In genomic region chr6:134132494-134133141, GRCh38 we compare ENCODE assay signal across 36 cellular contexts.
A peak's percentile ranks its signal among the peaks of the same experiment; 100 is the strongest.
DNase-seq lines count a peak whose midpoint lies in the region; ATAC-seq, FAIRE-seq and TF ChIP-seq lines count a peak whose summit lies in the region.
"Had no signal": no experiment of that assay in that cellular context is flagged by ENCODE, and none has a peak within 500 bp of the region (broad histone marks: within the 10 kb centered on the region; RNA-seq: fewer than 3 reads in every experiment).

No MANE protein-coding gene starts in this region.

- H2AFZ ChIP-seq in mammary epithelial cell (ENCODE audit: low read depth, low read length), result no peak overlapping the region
- H2AFZ ChIP-seq: hepatocyte, neural progenitor cell had no signal

- H3K36me3 ChIP-seq in mammary epithelial cell (ENCODE audit: insufficient read depth, low read length) (no peaks in the 10 kb centered on the region), ascending aorta (no peaks in the 10 kb centered on the region)
- no peaks in the 10 kb centered on the region for H3K36me3 ChIP-seq in CD8-positive, alpha-beta T cell (ENCODE audit: insufficient read depth, low read length)
- H3K36me3 ChIP-seq: esophagus muscularis mucosa, gastroesophageal sphincter, neural progenitor cell, stomach, uterus had no signal

- H3K4me1 ChIP-seq in mammary epithelial cell (ENCODE audit: insufficient read depth, low read length) (no peaks in the 10 kb centered on the region), ascending aorta (no peaks in the 10 kb centered on the region)
- H3K4me1 ChIP-seq in CD8-positive, alpha-beta T cell (ENCODE audit: insufficient read depth, low read length), result no peaks in the 10 kb centered on the region
- H3K4me1 ChIP-seq: gastroesophageal sphincter, neural progenitor cell, stomach, uterus had no signal

- no peak overlapping the region for H3K4me2 ChIP-seq in mammary epithelial cell (ENCODE audit: insufficient read depth, low read depth, low read length)
- H3K4me2 ChIP-seq: hepatocyte, neural progenitor cell had no signal

- no peak overlapping the region for H3K4me3 ChIP-seq in mammary epithelial cell (replicated peaks in 1 of 3; ENCODE audit: insufficient read depth in 1 of 3, low read depth in 2 of 3, low read length in 3 of 3)
- no peak overlapping the region for H3K4me3 ChIP-seq in fibroblast of pulmonary artery (replicated peaks; ENCODE audit: low read depth, low read length)
- H3K4me3 ChIP-seq in CD8-positive, alpha-beta T cell (ENCODE audit: low read depth, low read length), result no peak overlapping the region
- H3K4me3 ChIP-seq in ascending aorta, result no peak overlapping the region
- H3K4me3 ChIP-seq: esophagus muscularis mucosa, gastroesophageal sphincter, hepatocyte, neural progenitor cell, SK-N-MC, stomach, uterus had no signal

- no peak overlapping the region for H3K27ac ChIP-seq in mammary epithelial cell (ENCODE audit: insufficient read depth, low read depth, low read length)
- H3K27ac ChIP-seq in CD8-positive, alpha-beta T cell (ENCODE audit: low read depth, low read length), result no peak overlapping the region
- H3K27ac ChIP-seq in ascending aorta, result no peak overlapping the region
- H3K27ac ChIP-seq: esophagus muscularis mucosa, gastroesophageal sphincter, hepatocyte, neural progenitor cell, SK-N-MC, stomach, uterus had no signal

- no peak overlapping the region for H3K4me3 Mint-ChIP-seq in MCF 10A (ENCODE audit: unreplicated experiment)
- H3K4me3 Mint-ChIP-seq in CD8-positive, alpha-beta T cell, result no peak overlapping the region
- H3K4me3 Mint-ChIP-seq: activated B cell treated with CpG ODN at 0.5 μM for 24 hours; activated naive CD8-positive, alpha-beta T cell treated with anti-CD3 and anti-CD28 coated beads, Interleukin-2, amount 10 ng/mL, durations not matched to agents 7 days and 5 days; activated T-cell treated with anti-CD3 and anti-CD28 coated beads, Interleukin-2, amount 50 U/mL, for 4 hours; CD4-positive, alpha-beta memory T cell; central memory CD8-positive, alpha-beta T cell; dendritic cell treated with granulocyte-macrophage colony-stimulating factor and Interleukin-4, amounts not matched to agents 40 ng/mL and 50 ng/mL, for 4 days; neural progenitor cell; T-helper 1 cell treated with Interleukin-12 subunit alpha and Interleukin-12 subunit beta and Interleukin-4 antibody, amounts not matched to agents 30 μg/mL and 1 μg/mL, for 36 hours had no signal

- dilution Hi-C loops in mammary epithelial cell (cut with HindIII; ENCODE audit: low sequenced_read_pairs), result no loop called here

- CTCF ChIA-PET in MCF 10A (lab: Yijun Ruan, JAX) (interaction anchor here (0.6 to 2.7 kb wide), 9 partner anchors 8 to 1326 kb away, joined by 3 to 18 read pairs (median 4); no protein-coding TSS in a partner anchor), mammary epithelial cell (lab: Charles Lee; ENCODE audit: low non-redundant PET) (no interaction called here)
- CTCF ChIA-PET in CD8-positive, alpha-beta T cell (lab: Charles Lee), result interaction anchor here (2.6 kb wide), 1 partner anchor 9 kb away, joined by 13 read pairs; no protein-coding TSS in a partner anchor

- ATAC-seq in CD8-positive, alpha-beta T cell, result no peak
- ATAC-seq: gastroesophageal sphincter, left lobe of liver, sciatic nerve had no signal

- H3K27me3 ChIP-seq in mammary epithelial cell (ENCODE audit: insufficient read depth, low read length), result no peaks in the 10 kb centered on the region
- no peaks in the 10 kb centered on the region for H3K27me3 ChIP-seq in CD8-positive, alpha-beta T cell (ENCODE audit: insufficient read depth, low read length)
- no peaks in the 10 kb centered on the region for H3K27me3 ChIP-seq in ascending aorta
- H3K27me3 ChIP-seq: esophagus muscularis mucosa, gastroesophageal sphincter, hepatocyte, neural progenitor cell, stomach, uterus had no signal

- no peak overlapping the region for H3K9ac ChIP-seq in mammary epithelial cell (ENCODE audit: insufficient read depth, low read length)
- H3K9ac ChIP-seq: neural progenitor cell had no signal

- intact Hi-C loops in MCF 10A (cut with micrococcal nuclease), result no loop called here
- intact Hi-C loops in mammary epithelial cell (cut with micrococcal nuclease), result no loop called here
- intact Hi-C loops in CD8-positive, alpha-beta T cell (cut with DNase I, micrococcal nuclease), result no loop called here
- intact Hi-C loops in ascending aorta (cut with DNase I), result no loop called here

- no peaks in the 10 kb centered on the region for H4K20me1 ChIP-seq in mammary epithelial cell (ENCODE audit: insufficient read depth, low read length)

- no peaks in the 10 kb centered on the region for H3K79me2 ChIP-seq in mammary epithelial cell (ENCODE audit: insufficient read depth, low read length)
- H3K79me2 ChIP-seq: hepatocyte had no signal

- no peak overlapping the region for H3K27ac Mint-ChIP-seq in MCF 10A (ENCODE audit: low read depth, unreplicated experiment)
- no peak overlapping the region for H3K27ac Mint-ChIP-seq in CD8-positive, alpha-beta T cell
- H3K27ac Mint-ChIP-seq: activated B cell treated with CpG ODN at 0.5 μM for 24 hours; activated naive CD8-positive, alpha-beta T cell treated with anti-CD3 and anti-CD28 coated beads, Interleukin-2, amount 10 ng/mL, durations not matched to agents 7 days and 5 days; CD4-positive, alpha-beta memory T cell; dendritic cell treated with granulocyte-macrophage colony-stimulating factor and Interleukin-4, amounts not matched to agents 40 ng/mL and 50 ng/mL, for 4 days; neural progenitor cell; T-helper 1 cell treated with Interleukin-12 subunit alpha and Interleukin-12 subunit beta and Interleukin-4 antibody, amounts not matched to agents 30 μg/mL and 1 μg/mL, for 36 hours had no signal

- DNase-seq in MCF 10A (ENCODE audit: unreplicated experiment), result peak; percentile 7
- no peak for DNase-seq in mammary epithelial cell
- DNase-seq in RCC 7860 (ENCODE audit: low spot score), result peak; percentile 69
- DNase-seq in fibroblast of pulmonary artery (ENCODE audit: low read depth), result peak; percentile 15
- DNase-seq in renal cortical epithelial cell (ENCODE audit: low read depth), result peak; percentile 79
- DNase-seq in CD8-positive, alpha-beta T cell, result no peak
- no peak for DNase-seq in ascending aorta (ENCODE audit: low spot score in 2 of 2)
- no peak for DNase-seq in central memory CD4-positive, alpha-beta T cell
- DNase-seq: 8988T; activated B cell treated with CpG ODN at 0.5 μM for 24 hours; activated CD4-positive, alpha-beta T cell treated with anti-CD3 and anti-CD28 coated beads, Interleukin-2, amount 50 U/mL, for 1 hour; activated gamma-delta T cell treated with Interleukin-2 at 50 U/mL for 16 hours; activated naive CD8-positive, alpha-beta T cell treated with anti-CD3 and anti-CD28 coated beads, Interleukin-2, amount 10 ng/mL, durations not matched to agents 7 days and 5 days; activated T-cell treated with anti-CD3 and anti-CD28 coated beads, Interleukin-2, amount 50 U/mL, for 4 hours; aorta; CD4-positive, alpha-beta memory T cell; GOT3; Kasumi-1; mesenchymal stem cell; NCI-H146; NCI-H446; stimulated activated CD4-positive, alpha-beta T cell treated with anti-CD3 and anti-CD28 coated beads, Interleukin-12 subunit alpha, Interleukin-12 subunit beta, amount 100 ng/mL, for 4 hours; stimulated activated CD4-positive, alpha-beta T cell treated with anti-CD3 and anti-CD28 coated beads, Interleukin-2, amount 100 ng/mL, for 48 hours; stomach; uterus had no signal

- 69% methylated on average over 3 of the region's 3 CpGs for WGBS in mammary epithelial cell (ENCODE audit: low coverage, missing lambda C conversion rate)

- TF ChIP-seq CTCF in MCF 10A (IDR thresholded peaks at IDR 0.05; ENCODE audit: unreplicated experiment) (no peak), mammary epithelial cell (conservative IDR thresholded peaks at IDR 0.05 in 1 of 2, IDR thresholded peaks at IDR 0.05 in 1 of 2; ENCODE audit: extremely low read depth in 1 of 2, insufficient read depth in 1 of 2, low read depth in 1 of 2, low read length in 2 of 2) (no peak), fibroblast of pulmonary artery (IDR thresholded peaks at IDR 0.05; ENCODE audit: low read length, missing control alignments) (no peak), ascending aorta (IDR thresholded peaks at IDR 0.05) (no peak)
- no peak for TF ChIP-seq CTCF in CD8-positive, alpha-beta T cell (IDR thresholded peaks at IDR 0.05)

- in situ Hi-C loops in mammary epithelial cell (cut with MboI; ENCODE audit: low sequenced_read_pairs in 2 of 2), result no loop called here

- POLR2A ChIA-PET in MCF 10A (lab: Yijun Ruan, JAX), result interaction anchor here (0.6 to 1.0 kb wide), 4 partner anchors 9 to 694 kb away, joined by 3 to 5 read pairs (median 4); no protein-coding TSS in a partner anchor
- POLR2A ChIA-PET in CD8-positive, alpha-beta T cell (lab: Charles Lee), result interaction anchor here (1.4 kb wide), 1 partner anchor 9 kb away, joined by 3 read pairs; no protein-coding TSS in a partner anchor

- peaks cover 9% of the 10 kb centered on the region for H3K9me3 Mint-ChIP-seq in MCF 10A (ENCODE audit: unreplicated experiment)
- peaks cover 3% of the 10 kb centered on the region for H3K9me3 Mint-ChIP-seq in CD8-positive, alpha-beta T cell
- H3K9me3 Mint-ChIP-seq: central memory CD8-positive, alpha-beta T cell had no signal

- no peaks in the 10 kb centered on the region for H3K4me1 Mint-ChIP-seq in MCF 10A (ENCODE audit: insufficient read depth, unreplicated experiment)
- H3K4me1 Mint-ChIP-seq in CD8-positive, alpha-beta T cell (ENCODE audit: low read depth), result no peaks in the 10 kb centered on the region
- H3K4me1 Mint-ChIP-seq: activated B cell treated with CpG ODN at 0.5 μM for 24 hours; activated naive CD8-positive, alpha-beta T cell treated with anti-CD3 and anti-CD28 coated beads, Interleukin-2, amount 10 ng/mL, durations not matched to agents 7 days and 5 days; CD4-positive, alpha-beta memory T cell; central memory CD8-positive, alpha-beta T cell had no signal

- H3K9me3 ChIP-seq in mammary epithelial cell (replicated peaks; ENCODE audit: insufficient read depth, low read length) (no peaks in the 10 kb centered on the region), ascending aorta (no peaks in the 10 kb centered on the region)
- no peaks in the 10 kb centered on the region for H3K9me3 ChIP-seq in CD8-positive, alpha-beta T cell (ENCODE audit: low read length)
- H3K9me3 ChIP-seq: esophagus muscularis mucosa, gastroesophageal sphincter, stomach, uterus had no signal

- no peaks in the 10 kb centered on the region for H3K27me3 Mint-ChIP-seq in MCF 10A (ENCODE audit: insufficient read depth, unreplicated experiment)
- H3K27me3 Mint-ChIP-seq in CD8-positive, alpha-beta T cell (ENCODE audit: low read depth), result peaks cover 5% of the 10 kb centered on the region
- H3K27me3 Mint-ChIP-seq: dendritic cell treated with granulocyte-macrophage colony-stimulating factor and Interleukin-4, amounts not matched to agents 40 ng/mL and 50 ng/mL, for 4 days had no signal

- BruUV-seq in MCF 10A (replicated peaks; lab: Mats Ljungman, UMichigan) (no TSS peak), mammary epithelial cell (replicated peaks; lab: Mats Ljungman, UMichigan) (no TSS peak)

- no peak for FAIRE-seq in RCC 7860 (lab: Jason Lieb, UNC)
- FAIRE-seq: GM18507 had no signal

- H3K36me3 Mint-ChIP-seq in MCF 10A (ENCODE audit: insufficient read depth, unreplicated experiment), result no peaks in the 10 kb centered on the region
- H3K36me3 Mint-ChIP-seq in CD8-positive, alpha-beta T cell, result no peaks in the 10 kb centered on the region
- H3K36me3 Mint-ChIP-seq: activated naive CD8-positive, alpha-beta T cell treated with anti-CD3 and anti-CD28 coated beads, Interleukin-2, amount 10 ng/mL, durations not matched to agents 7 days and 5 days; CD4-positive, alpha-beta memory T cell had no signal

Comparison
In these comparisons a context has a peak if more than half of its experiments do, and no peak if none do; other contexts are left out.
1. DNase-seq: peak in MCF 10A (single experiment), RCC 7860 (single experiment), fibroblast of pulmonary artery (single experiment) and renal cortical epithelial cell (single experiment); none in mammary epithelial cell (single experiment), CD8-positive, alpha-beta T cell (0 of 7), ascending aorta (0 of 2) and central memory CD4-positive, alpha-beta T cell (single experiment).